11 cellular contexts compared by ENCODE assay signal in the genomic region with DNA sequence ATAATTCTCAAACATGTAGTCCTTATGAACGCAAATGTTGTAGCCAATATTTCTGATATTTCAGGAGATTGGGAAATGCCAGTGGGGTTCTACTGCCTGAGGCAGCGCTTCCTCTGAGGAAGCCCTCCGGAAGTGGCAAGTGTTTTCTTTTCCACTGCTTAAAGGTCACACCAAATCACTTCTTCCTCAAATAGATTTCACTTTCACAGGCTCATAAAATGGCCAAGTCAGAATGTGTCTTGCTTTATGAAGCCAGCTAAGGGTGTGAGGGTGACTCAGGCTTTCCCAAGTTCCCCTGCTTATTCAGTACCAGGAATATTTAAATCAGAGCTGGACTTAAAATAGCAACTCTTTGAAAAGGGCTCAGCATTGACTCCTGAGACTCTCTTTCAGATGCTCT.
DNase-seq lines count a peak whose midpoint lies in the region; TF ChIP-seq lines count a peak whose summit lies in the region.
"Had no signal": no experiment of that assay in that cellular context is flagged by ENCODE, and none has a peak within 500 bp of the region (broad histone marks: within the 10 kb centered on the region; RNA-seq: fewer than 3 reads in every experiment).

No MANE protein-coding gene starts in this region.

- H3K9me3 ChIP-seq in breast epithelium (no peaks in the 10 kb centered on the region), fibroblast of lung (ENCODE audit: control insufficient read depth, insufficient read depth, low read depth, low read length) (no peaks in the 10 kb centered on the region)
- H3K9me3 ChIP-seq: HAP-1 had no signal

- DNase-seq in MCF 10A (ENCODE audit: unreplicated experiment) (peak; percentile 58), breast epithelium (ENCODE audit: low spot score in 2 of 2) (no peak), NOMO-1 treated with DMSO at 0.1 percent for 48 hours (lab: John Stamatoyannopoulos, UW; ENCODE audit: unreplicated experiment) (peak; percentile 89), fibroblast of lung (ENCODE audit: low read depth in 2 of 2) (peak; percentile 56 to 81), superior temporal gyrus (ENCODE audit: extremely low spot score) (peak; percentile 7), SW480 (ENCODE audit: low spot score) (no peak), DMS 273 (lab: John Stamatoyannopoulos, UW; ENCODE audit: unreplicated experiment) (no peak), GM10266 (ENCODE audit: extremely low spot score) (no peak)
- DNase-seq: Calu3, NCI-H2029 had no signal

- no peak overlapping the region for H3K4me3 Mint-ChIP-seq in MCF 10A (ENCODE audit: unreplicated experiment)

- peaks cover 18% of the 10 kb centered on the region for H3K4me1 Mint-ChIP-seq in MCF 10A (ENCODE audit: insufficient read depth, unreplicated experiment)

- H3K36me3 ChIP-seq in breast epithelium (no peaks in the 10 kb centered on the region), fibroblast of lung (ENCODE audit: control insufficient read depth, insufficient read depth, low read length) (no peaks in the 10 kb centered on the region)
- H3K36me3 ChIP-seq: HAP-1 had no signal

- no peak for TF ChIP-seq CTCF in MCF 10A (IDR thresholded peaks at IDR 0.05; ENCODE audit: unreplicated experiment)
- TF ChIP-seq CTCF in breast epithelium (IDR thresholded peaks at IDR 0.05): no peak
- no peak for TF ChIP-seq CTCF in fibroblast of lung (conservative IDR thresholded peaks at IDR 0.05 in 1 of 2, IDR thresholded peaks at IDR 0.05 in 1 of 2; ENCODE audit: low read depth in 1 of 2, low read length in 2 of 2)
- TF ChIP-seq CTCF in GM10266 (IDR thresholded peaks at IDR 0.05; ENCODE audit: control insufficient read depth, insufficient read depth, low read depth, missing control alignments): no peak

- H3K27me3 ChIP-seq in breast epithelium: peaks cover 0 to 27% of the 10 kb centered on the region in 2 donors
- H3K27me3 ChIP-seq in fibroblast of lung (ENCODE audit: control insufficient read depth, insufficient read depth, low read length): no peaks in the 10 kb centered on the region

- CTCF ChIA-PET in MCF 10A (lab: Yijun Ruan, JAX): interaction anchor here (0.6 kb wide), 2 partner anchors 32 to 672 kb away, joined by 3 read pairs; no protein-coding TSS in a partner anchor

- H3K27ac ChIP-seq in breast epithelium (no peak overlapping the region), fibroblast of lung (ENCODE audit: insufficient read depth, low read length) (peak overlapping the region; percentile 39)

- peak overlapping the region; percentile 36 for H3K27ac Mint-ChIP-seq in MCF 10A (ENCODE audit: low read depth, unreplicated experiment)

- no peak overlapping the region for H2AFZ ChIP-seq in fibroblast of lung (ENCODE audit: low read length)

- no peaks in the 10 kb centered on the region for H3K9me3 Mint-ChIP-seq in MCF 10A (ENCODE audit: unreplicated experiment)

- H3K79me2 ChIP-seq in fibroblast of lung (ENCODE audit: control insufficient read depth, insufficient read depth, low read length): no peaks in the 10 kb centered on the region

- no peaks in the 10 kb centered on the region for H4K20me1 ChIP-seq in fibroblast of lung (ENCODE audit: control insufficient read depth, extremely low read depth, insufficient read depth, low read length)

- H3K36me3 Mint-ChIP-seq in MCF 10A (ENCODE audit: insufficient read depth, unreplicated experiment): no peaks in the 10 kb centered on the region

- H3K4me3 ChIP-seq in breast epithelium: no peak overlapping the region
- H3K4me3 ChIP-seq in fibroblast of lung (replicated peaks in 1 of 4; ENCODE audit: control extremely low read depth in 1 of 4, insufficient read depth in 1 of 4, low read depth in 3 of 4, low read length in 4 of 4): no peak overlapping the region
- H3K4me3 ChIP-seq: HAP-1 had no signal

- TF ChIP-seq POLR2A in breast epithelium (IDR thresholded peaks at IDR 0.05): no peak

- H3K4me2 ChIP-seq in fibroblast of lung (ENCODE audit: extremely low read depth, insufficient read depth, low read length): no peak overlapping the region

- peaks cover 44% of the 10 kb centered on the region for H3K27me3 Mint-ChIP-seq in MCF 10A (ENCODE audit: insufficient read depth, unreplicated experiment)

- no peak overlapping the region for H3K9ac ChIP-seq in fibroblast of lung (ENCODE audit: insufficient read depth, low read length)

- no TSS peak for BruUV-seq in MCF 10A (replicated peaks; lab: Mats Ljungman, UMichigan)

- H3K4me1 ChIP-seq in breast epithelium: no peaks in the 10 kb centered on the region
- H3K4me1 ChIP-seq in fibroblast of lung (ENCODE audit: control insufficient read depth, extremely low read depth, insufficient read depth, low read length): peaks cover 22% of the 10 kb centered on the region

- POLR2A ChIA-PET in MCF 10A (lab: Yijun Ruan, JAX): no interaction called here

- intact Hi-C loops in MCF 10A (cut with micrococcal nuclease): no loop called here
- intact Hi-C loops in breast epithelium (cut with DNase I; ENCODE audit: low total_unique reads): no loop called here

Comparison
In these comparisons a context has a peak if more than half of its experiments do, and no peak if none do; other contexts are left out.
1. DNase-seq: peak in MCF 10A (single experiment), NOMO-1 treated with DMSO at 0.1 percent for 48 hours (single experiment), fibroblast of lung (2 of 2) and superior temporal gyrus (single experiment); none in breast epithelium (0 of 2), SW480 (single experiment), DMS 273 (single experiment) and GM10266 (single experiment).